2 cellular contexts compared by ENCODE assay signal in genomic region chr6:42301986-42302385, GRCh38.
TF ChIP-seq lines count a peak whose summit lies in the region.

No MANE protein-coding gene starts in this region.

TF ChIP-seq in SK-N-SH treated with all-trans-retinoic acid at 6 μM for 48 hours, 23 proteins besides CTCF, POLR2A, EP300 and RAD21 (continued from another document):
- TF ChIP-seq CSRNP3 (CRISPR knock-in tag; IDR thresholded peaks at IDR 0.05), result no peak
- TF ChIP-seq ARNTL (CRISPR knock-in tag; IDR thresholded peaks at IDR 0.05; ENCODE audit: borderline replicate concordance, low read depth), result no peak
- TF ChIP-seq TOX (CRISPR knock-in tag; IDR thresholded peaks at IDR 0.05; ENCODE audit: borderline replicate concordance), result no peak
- no peak for TF ChIP-seq ZNF70 (CRISPR knock-in tag; IDR thresholded peaks at IDR 0.05)
- TF ChIP-seq ZNF8 (CRISPR knock-in tag; IDR thresholded peaks at IDR 0.05), result no peak
- TF ChIP-seq ZNF565 (CRISPR knock-in tag; conservative IDR thresholded peaks at IDR 0.05; ENCODE audit: low read depth), result no peak
- TF ChIP-seq GLIS3 (CRISPR knock-in tag; IDR thresholded peaks at IDR 0.05), result no peak
- no peak for TF ChIP-seq PATZ1 (CRISPR knock-in tag; IDR thresholded peaks at IDR 0.05; ENCODE audit: borderline replicate concordance)
- TF ChIP-seq CSDC2 (CRISPR knock-in tag; IDR thresholded peaks at IDR 0.05), result no peak
- no peak for TF ChIP-seq SNAI2 (CRISPR knock-in tag; IDR thresholded peaks at IDR 0.05)
- TF ChIP-seq ZFP30 (CRISPR knock-in tag; IDR thresholded peaks at IDR 0.05), result no peak

TF ChIP-seq in SK-N-SH, 30 proteins besides CTCF, POLR2A, EP300 and RAD21 (continued from another document):
- TF ChIP-seq ZBTB33 (IDR thresholded peaks at IDR 0.05; ENCODE audit: borderline replicate concordance, low read depth) (no peak), MEF2A (IDR thresholded peaks at IDR 0.05; ENCODE audit: borderline replicate concordance, low read depth) (no peak), FOXM1 (IDR thresholded peaks at IDR 0.05; ENCODE audit: low read depth) (no peak), FOSL2 (IDR thresholded peaks at IDR 0.05; ENCODE audit: borderline replicate concordance, low read depth) (no peak), GATA2 (CRISPR knock-in tag; IDR thresholded peaks at IDR 0.05) (no peak), GABPA (IDR thresholded peaks at IDR 0.05; ENCODE audit: low read depth) (no peak)
